ENCODE assay signal across 18 cellular contexts in the genomic region with DNA sequence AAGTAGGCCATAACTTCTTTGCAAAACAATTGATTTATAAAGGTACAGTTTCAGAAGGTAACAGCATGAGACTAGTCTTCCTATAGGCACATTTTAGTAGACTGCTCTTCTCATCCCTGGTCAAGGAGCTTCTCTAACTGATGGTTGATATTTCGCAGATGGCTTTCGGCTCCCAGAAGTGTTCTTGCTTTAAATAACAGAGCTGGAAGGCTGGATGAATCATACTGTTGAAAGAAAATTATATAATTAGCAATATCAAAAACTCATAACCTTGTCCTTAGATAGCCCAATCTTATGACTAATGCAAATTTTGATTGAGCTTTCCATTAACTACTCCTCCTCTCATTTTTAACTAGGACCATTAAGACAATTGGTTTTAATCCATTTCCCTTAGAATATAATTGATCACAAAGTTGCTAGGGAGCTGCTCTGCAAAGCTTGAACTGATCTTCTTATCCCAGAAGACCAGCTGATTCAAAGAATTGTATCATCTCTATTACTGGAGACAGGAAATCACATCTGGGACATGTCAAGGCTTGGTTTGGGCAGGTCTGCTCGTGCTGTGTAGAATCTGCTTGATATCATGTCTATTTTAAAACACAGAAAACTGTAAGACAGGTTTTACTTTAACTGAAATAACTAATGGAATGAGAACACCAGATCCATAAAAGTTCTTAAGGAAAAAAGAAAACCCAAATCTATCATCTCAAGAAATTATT. TPM values are rescaled to one million over a fixed set of nuclear protein-coding genes. Genes with fewer than 3 reads are reported as not detected.
DNase-seq lines count a peak whose midpoint lies in the region; ATAC-seq and TF ChIP-seq lines count a peak whose summit lies in the region.
"Had no signal": no experiment of that assay in that cellular context is flagged by ENCODE, and none has a peak within 500 bp of the region (broad histone marks: within the 10 kb centered on the region; RNA-seq: fewer than 3 reads in every experiment).

No MANE protein-coding gene starts in this region.

- H3K4me3 ChIP-seq in WERI-Rb-1 (ENCODE audit: low read depth, low read length) (no peak overlapping the region), fibroblast of pulmonary artery (replicated peaks; ENCODE audit: low read depth, low read length) (no peak overlapping the region), H7 (ENCODE audit: insufficient read depth, low read depth, low read length) (no peak overlapping the region), colonic mucosa (no peak overlapping the region)
- H3K4me3 ChIP-seq: body of pancreas, left lung, mucosa of descending colon, thoracic aorta had no signal

- H3K27ac ChIP-seq in WERI-Rb-1 (peak overlapping the region; percentile 35), colonic mucosa (no peak overlapping the region)
- H3K27ac ChIP-seq: body of pancreas, left lung, thoracic aorta had no signal

- TF ChIP-seq CTCF in WERI-Rb-1 (IDR thresholded peaks at IDR 0.05; ENCODE audit: low read depth, low read length) = no peak
- no peak for TF ChIP-seq CTCF in fibroblast of pulmonary artery (IDR thresholded peaks at IDR 0.05; ENCODE audit: low read length, missing control alignments)
- no peak for TF ChIP-seq CTCF in colonic mucosa (IDR thresholded peaks at IDR 0.05)

- no peak for ATAC-seq in HG03521 (IDR thresholded peaks at IDR 0.05; ENCODE audit: unreplicated experiment)
- ATAC-seq: body of pancreas, left lung, mucosa of descending colon had no signal

- H3K9me3 ChIP-seq in WERI-Rb-1 (ENCODE audit: severe bottlenecking) (no peaks in the 10 kb centered on the region), colonic mucosa (no peaks in the 10 kb centered on the region)
- H3K9me3 ChIP-seq: body of pancreas, Caco-2, left lung, mucosa of descending colon, thoracic aorta had no signal

- no peaks in the 10 kb centered on the region for H3K4me1 ChIP-seq in colonic mucosa
- H3K4me1 ChIP-seq: body of pancreas, Caco-2, left lung had no signal

- intact Hi-C loops in colonic mucosa (cut with DNase I) = no loop called here

- H3K27me3 ChIP-seq in WERI-Rb-1 (ENCODE audit: insufficient read depth, low read depth, severe bottlenecking) = no peaks in the 10 kb centered on the region
- no peaks in the 10 kb centered on the region for H3K27me3 ChIP-seq in H7 (ENCODE audit: control insufficient read depth, insufficient read depth, low read length)
- H3K27me3 ChIP-seq in colonic mucosa = no peaks in the 10 kb centered on the region
- H3K27me3 ChIP-seq: body of pancreas, left lung had no signal

- H3K9ac ChIP-seq in colonic mucosa (ENCODE audit: low read depth in 2 of 2, low read length in 2 of 2) = no peak overlapping the region

- DNase-seq in HPDE6-E6E7 (ENCODE audit: extremely low spot score) (peak; percentile 57), WERI-Rb-1 (no peak), fibroblast of pulmonary artery (ENCODE audit: low read depth) (peak; percentile 14), myocyte (ENCODE audit: low read depth) (peak; percentile 61), H7 (no peak), colonic mucosa (no peak)
- DNase-seq: activated naive CD8-positive, alpha-beta T cell treated with anti-CD3 and anti-CD28 coated beads, Interleukin-2, amount 10 ng/mL, durations not matched to agents 7 days and 5 days; body of pancreas; Caco-2; EL; Karpas-422; left lung; mucosa of descending colon; NCI-H1092; NCI-H526; SHP77 had no signal

- H3K36me3 ChIP-seq in WERI-Rb-1 (peaks cover 77% of the 10 kb centered on the region), H7 (replicated peaks; ENCODE audit: control insufficient read depth, insufficient read depth, low read length) (peaks cover 17% of the 10 kb centered on the region), colonic mucosa (no peaks in the 10 kb centered on the region)
- H3K36me3 ChIP-seq: thoracic aorta had no signal

RNA-seq across cellular contexts. Expression of a gene that starts 38.6 kb away (rescaled TPM):
- 18.1 and 18.4 TPM in 2 replicates for total RNA-seq in myocyte
- polyA plus RNA-seq in myocyte (2012) = 5.2 TPM
- 74.8 and 104 TPM in 2 replicates for total RNA-seq in H7 (2014; rRNA removed; shearing (Covaris generic))
- 10 to 100 TPM; 11.4 to 28.1 TPM for total RNA-seq in colonic mucosa

RNA-seq across cellular contexts. Expression of a gene that starts 45.8 kb away (rescaled TPM):
- total RNA-seq in myocyte = 17.6 and 22.5 TPM in 2 replicates
- 7.6 TPM for polyA plus RNA-seq in myocyte (2012)
- 8.5 and 10.4 TPM in 2 replicates for total RNA-seq in H7 (2014; rRNA removed; shearing (Covaris generic))
- 10 to 100 TPM; 16.0 to 21.6 TPM for total RNA-seq in colonic mucosa

RNA-seq across cellular contexts. Expression of a gene that starts 46.1 kb away (rescaled TPM):
- total RNA-seq in myocyte (106 and 122 TPM in 2 replicates), colonic mucosa (10 to 100 TPM; 45.4 to 57.9 TPM)
- polyA plus RNA-seq in myocyte (2012) = 39.5 TPM
- total RNA-seq in H7 (2014; rRNA removed; shearing (Covaris generic)) = 131 and 143 TPM in 2 replicates

Comparison
In these comparisons a context has a peak if more than half of its experiments do, and no peak if none do; other contexts are left out.
1. DNase-seq: peak in HPDE6-E6E7 (single experiment), fibroblast of pulmonary artery (single experiment) and myocyte (single experiment); none in WERI-Rb-1 (single experiment), H7 (single experiment) and colonic mucosa (single experiment).